Comparison of ENCODE assay signal across 15 cellular contexts in genomic region chr18:13374096-13374467, GRCh38.
DNase-seq lines count a peak whose midpoint lies in the region; ATAC-seq and TF ChIP-seq lines count a peak whose summit lies in the region.
"Had no signal": no experiment of that assay in that cellular context is flagged by ENCODE, and none has a peak within 500 bp of the region (broad histone marks: within the 10 kb centered on the region; RNA-seq: fewer than 3 reads in every experiment).

No MANE protein-coding gene starts in this region.

- H3K27me3 Mint-ChIP-seq in activated CD4-positive, alpha-beta T cell treated with anti-CD3 and anti-CD28 coated beads for 36 hours, result no peaks in the 10 kb centered on the region
- no peaks in the 10 kb centered on the region for H3K27me3 Mint-ChIP-seq in CD8-positive, alpha-beta T cell (ENCODE audit: low read depth)

- no peak overlapping the region for H3K27ac ChIP-seq in CD8-positive, alpha-beta T cell (ENCODE audit: low read depth, low read length)
- peak overlapping the region; percentile 43 to 88 for H3K27ac ChIP-seq in coronary artery
- no peak overlapping the region for H3K27ac ChIP-seq in sigmoid colon
- H3K27ac ChIP-seq: HL-60 had no signal

- no peak for TF ChIP-seq EP300 in sigmoid colon (IDR thresholded peaks at IDR 0.05)

- H3K4me1 Mint-ChIP-seq in activated CD4-positive, alpha-beta T cell treated with anti-CD3 and anti-CD28 coated beads for 36 hours, result peaks cover 85% of the 10 kb centered on the region
- H3K4me1 Mint-ChIP-seq in CD8-positive, alpha-beta T cell (ENCODE audit: low read depth), result peaks cover 75% of the 10 kb centered on the region

- no peak for TF ChIP-seq POLR2A in sigmoid colon (IDR thresholded peaks at IDR 0.05)

- no peak overlapping the region for H3K4me3 Mint-ChIP-seq in activated CD4-positive, alpha-beta T cell treated with anti-CD3 and anti-CD28 coated beads for 36 hours
- H3K4me3 Mint-ChIP-seq in CD8-positive, alpha-beta T cell, result no peak overlapping the region

- CTCF ChIA-PET in activated CD4-positive, alpha-beta T cell treated with anti-CD3 and anti-CD28 coated beads for 36 hours (lab: Charles Lee), result interaction anchor here (0.8 to 2.8 kb wide), 4 partner anchors 44 to 345 kb away, joined by 3 to 17 read pairs (median 4); no protein-coding TSS in a partner anchor
- CTCF ChIA-PET in CD8-positive, alpha-beta T cell (lab: Charles Lee), result interaction anchor here (0.7 to 1.8 kb wide), 3 partner anchors 11 to 1245 kb away, joined by 3 to 8 read pairs (median 5); no protein-coding TSS in a partner anchor

- POLR2A ChIA-PET in activated CD4-positive, alpha-beta T cell treated with anti-CD3 and anti-CD28 coated beads for 36 hours (lab: Charles Lee), result no interaction called here
- POLR2A ChIA-PET in CD8-positive, alpha-beta T cell (lab: Charles Lee), result no interaction called here

- no peaks in the 10 kb centered on the region for H3K36me3 ChIP-seq in CD8-positive, alpha-beta T cell (ENCODE audit: insufficient read depth, low read length)
- H3K36me3 ChIP-seq in sigmoid colon, result no peaks in the 10 kb centered on the region

- no peak for ATAC-seq in activated CD4-positive, alpha-beta T cell treated with anti-CD3 and anti-CD28 coated beads for 36 hours
- no peak for ATAC-seq in CD8-positive, alpha-beta T cell
- ATAC-seq in HG03439 (IDR thresholded peaks at IDR 0.05; ENCODE audit: unreplicated experiment), result no peak
- no peak for ATAC-seq in GM18498 (IDR thresholded peaks at IDR 0.05; ENCODE audit: unreplicated experiment)

- peak overlapping the region; percentile 37 for H3K27ac Mint-ChIP-seq in activated CD4-positive, alpha-beta T cell treated with anti-CD3 and anti-CD28 coated beads for 36 hours
- H3K27ac Mint-ChIP-seq in CD8-positive, alpha-beta T cell, result peak overlapping the region; percentile 91

- no peak for TF ChIP-seq CTCF in CD8-positive, alpha-beta T cell (IDR thresholded peaks at IDR 0.05)
- TF ChIP-seq CTCF in coronary artery (IDR thresholded peaks at IDR 0.05) (no peak), sigmoid colon (IDR thresholded peaks at IDR 0.05) (no peak)

- peaks cover 78% of the 10 kb centered on the region for H3K4me1 ChIP-seq in CD8-positive, alpha-beta T cell (ENCODE audit: insufficient read depth, low read length)
- H3K4me1 ChIP-seq in sigmoid colon, result peaks cover 0 to 53% (median 26%) of the 10 kb centered on the region in 4 donors

- H3K9me3 Mint-ChIP-seq in activated CD4-positive, alpha-beta T cell treated with anti-CD3 and anti-CD28 coated beads for 36 hours (ENCODE audit: low read depth), result no peaks in the 10 kb centered on the region
- H3K9me3 Mint-ChIP-seq in CD8-positive, alpha-beta T cell, result no peaks in the 10 kb centered on the region

- no peaks in the 10 kb centered on the region for H3K27me3 ChIP-seq in CD8-positive, alpha-beta T cell (ENCODE audit: insufficient read depth, low read length)
- H3K27me3 ChIP-seq in sigmoid colon, result no peaks in the 10 kb centered on the region

- 87 to 92% methylated on average over 4 of the region's 4 CpGs for WGBS in sigmoid colon, 2 donors

- intact Hi-C loops in activated CD4-positive, alpha-beta T cell treated with anti-CD3 and anti-CD28 coated beads for 36 hours (cut with DNase I, micrococcal nuclease), result loop anchor here in 1 of 2 experiments (2.0 kb wide), 1 partner anchor 85 kb away; no protein-coding TSS in a partner anchor
- intact Hi-C loops in CD8-positive, alpha-beta T cell (cut with DNase I, micrococcal nuclease), result no loop called here
- intact Hi-C loops in sigmoid colon (cut with DNase I), result no loop called here

- no peak for DNase-seq in activated CD4-positive, alpha-beta T cell treated with anti-CD3 and anti-CD28 coated beads for 36 hours
- no peak for DNase-seq in activated CD4-positive, alpha-beta T cell treated with anti-CD3 and anti-CD28 coated beads for 48 hours
- no peak for DNase-seq in CD8-positive, alpha-beta T cell
- DNase-seq in coronary artery (ENCODE audit: low spot score) (peak; percentile 72), sigmoid colon (peak; percentile 53), NCI-H2029 treated with DMSO at 0.1 percent for 48 hours (lab: John Stamatoyannopoulos, UW) (no peak)
- DNase-seq: 8988T, Calu3, DMS79, NCI-H1048, NCI-H345, NCI-H526 treated with DMSO at 0.1 percent for 48 hours had no signal

- H3K4me3 ChIP-seq in CD8-positive, alpha-beta T cell (ENCODE audit: low read depth, low read length), result no peak overlapping the region
- H3K4me3 ChIP-seq in coronary artery, result no peak overlapping the region
- no peak overlapping the region for H3K4me3 ChIP-seq in sigmoid colon

- H3K9me3 ChIP-seq in CD8-positive, alpha-beta T cell (ENCODE audit: low read length), result no peaks in the 10 kb centered on the region
- no peaks in the 10 kb centered on the region for H3K9me3 ChIP-seq in sigmoid colon

- H3K36me3 Mint-ChIP-seq in activated CD4-positive, alpha-beta T cell treated with anti-CD3 and anti-CD28 coated beads for 36 hours (ENCODE audit: low read depth), result no peaks in the 10 kb centered on the region
- no peaks in the 10 kb centered on the region for H3K36me3 Mint-ChIP-seq in CD8-positive, alpha-beta T cell

Comparison
In these comparisons a context has a peak if more than half of its experiments do, and no peak if none do; other contexts are left out.
1. DNase-seq: peak in coronary artery (single experiment) and sigmoid colon (single experiment); none in activated CD4-positive, alpha-beta T cell treated with anti-CD3 and anti-CD28 coated beads for 36 hours (single experiment), activated CD4-positive, alpha-beta T cell treated with anti-CD3 and anti-CD28 coated beads for 48 hours (single experiment), CD8-positive, alpha-beta T cell (0 of 7) and NCI-H2029 treated with DMSO at 0.1 percent for 48 hours (single experiment).
2. H3K27ac ChIP-seq: peak in coronary artery (2 of 2); none in CD8-positive, alpha-beta T cell (single experiment) and sigmoid colon (0 of 4).